19 cellular contexts compared by ENCODE assay signal in the genomic region with DNA sequence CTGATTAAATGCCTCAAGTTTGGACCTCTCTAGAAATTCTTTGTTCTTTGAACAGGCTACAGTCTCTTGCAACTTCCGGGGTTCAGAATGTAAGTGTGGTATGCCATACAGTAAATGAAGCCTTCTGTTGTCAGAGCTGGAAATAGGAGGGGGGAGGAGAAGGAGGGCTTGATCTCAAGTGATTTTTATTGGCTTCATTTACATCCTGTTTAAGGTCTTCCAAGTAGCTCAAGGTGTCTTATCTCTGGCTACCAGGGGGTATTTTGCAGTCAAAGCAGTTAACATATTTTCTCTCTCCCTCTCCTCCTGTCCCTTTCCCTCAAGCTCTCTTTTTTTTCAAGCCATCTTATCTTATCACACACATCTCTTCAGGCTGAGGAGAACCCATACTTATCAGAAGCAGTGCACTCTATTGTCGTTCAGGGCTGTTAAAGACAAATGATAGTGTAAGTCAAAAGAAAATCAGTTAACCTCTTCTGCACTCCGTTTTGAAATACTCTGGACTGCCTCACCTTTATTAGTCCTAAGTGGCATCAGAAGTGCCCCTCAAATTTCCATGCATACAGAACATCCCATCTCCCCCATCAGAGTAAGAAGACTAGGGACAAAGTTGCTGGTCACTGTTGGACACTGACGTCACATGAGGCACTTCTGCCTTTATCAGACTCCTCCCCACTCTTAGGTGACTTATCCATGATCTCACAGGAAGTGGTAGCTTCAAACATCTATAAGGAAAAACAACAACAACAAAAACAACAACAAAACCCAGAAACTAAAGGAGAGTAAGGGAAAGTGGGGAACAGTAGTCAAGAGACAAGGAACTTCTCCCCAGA.
DNase-seq lines count a peak whose midpoint lies in the region; ATAC-seq and TF ChIP-seq lines count a peak whose summit lies in the region.
"Had no signal": no experiment of that assay in that cellular context is flagged by ENCODE, and none has a peak within 500 bp of the region (broad histone marks: within the 10 kb centered on the region; RNA-seq: fewer than 3 reads in every experiment).

No MANE protein-coding gene starts in this region.

- peak; percentile 68 for ATAC-seq in naive thymus-derived CD4-positive, alpha-beta T cell
- ATAC-seq: A549; CD8-positive, alpha-beta T cell; Panc1; WTC11 had no signal

- POLR2A ChIA-PET in naive thymus-derived CD4-positive, alpha-beta T cell (lab: Charles Lee), result no interaction called here
- POLR2A ChIA-PET in GM10248 (lab: Yijun Ruan, JAX), result no interaction called here

- 46% methylated on average over 4 of the region's 4 CpGs for WGBS in mammary epithelial cell (ENCODE audit: low coverage, missing lambda C conversion rate)

- in situ Hi-C loops in mammary epithelial cell (cut with MboI; ENCODE audit: low sequenced_read_pairs in 2 of 2), result no loop called here

- no TSS peak for BruUV-seq in mammary epithelial cell (replicated peaks; lab: Mats Ljungman, UMichigan)

- H3K9me3 ChIP-seq in breast epithelium (no peaks in the 10 kb centered on the region), mammary epithelial cell (replicated peaks; ENCODE audit: insufficient read depth, low read length) (no peaks in the 10 kb centered on the region)
- no peaks in the 10 kb centered on the region for H3K9me3 ChIP-seq in naive thymus-derived CD4-positive, alpha-beta T cell (ENCODE audit: control insufficient read depth in 2 of 3, low read length in 3 of 3)
- H3K9me3 ChIP-seq: A549, HAP-1 had no signal

- H3K4me3 ChIP-seq in breast epithelium (no peak overlapping the region), mammary epithelial cell (replicated peaks in 1 of 3; ENCODE audit: insufficient read depth in 1 of 3, low read depth in 2 of 3, low read length in 3 of 3) (no peak overlapping the region), choroid plexus epithelial cell (ENCODE audit: low read depth, low read length) (no peak overlapping the region)
- H3K4me3 ChIP-seq in naive thymus-derived CD4-positive, alpha-beta T cell (ENCODE audit: low read length), result no peak overlapping the region
- H3K4me3 ChIP-seq: A549, HAP-1, neural progenitor cell had no signal

- H4K20me1 ChIP-seq in mammary epithelial cell (ENCODE audit: insufficient read depth, low read length), result no peaks in the 10 kb centered on the region

- peak overlapping the region; percentile 3 to 63 for H3K27ac ChIP-seq in breast epithelium
- no peak overlapping the region for H3K27ac ChIP-seq in mammary epithelial cell (ENCODE audit: insufficient read depth, low read depth, low read length)
- no peak overlapping the region for H3K27ac ChIP-seq in naive thymus-derived CD4-positive, alpha-beta T cell (ENCODE audit: low read depth, low read length)
- H3K27ac ChIP-seq: A549 had no signal

- H3K36me3 ChIP-seq in breast epithelium (no peaks in the 10 kb centered on the region), mammary epithelial cell (ENCODE audit: insufficient read depth, low read length) (no peaks in the 10 kb centered on the region)
- no peaks in the 10 kb centered on the region for H3K36me3 ChIP-seq in naive thymus-derived CD4-positive, alpha-beta T cell (ENCODE audit: control insufficient read depth in 2 of 3, insufficient read depth in 3 of 3, low read length in 3 of 3)
- H3K36me3 ChIP-seq: HAP-1, neural progenitor cell had no signal

- H3K4me1 Mint-ChIP-seq in naive thymus-derived CD4-positive, alpha-beta T cell, result peaks cover 0 to 2% (median 0%) of the 10 kb centered on the region in 7 donors

- H3K4me3 Mint-ChIP-seq in naive thymus-derived CD4-positive, alpha-beta T cell, result no peak overlapping the region
- H3K4me3 Mint-ChIP-seq: CD8-positive, alpha-beta T cell; neural progenitor cell; stimulated activated naive CD8-positive, alpha-beta T cell treated with anti-CD3 and anti-CD28 coated beads, Interleukin-15, Interleukin-2, amounts not matched to agents 100 ng/mL and 50 ng/mL, for 24 hours; WTC11 had no signal

- H3K9ac ChIP-seq in mammary epithelial cell (ENCODE audit: insufficient read depth, low read length), result no peak overlapping the region
- H3K9ac ChIP-seq: neural progenitor cell had no signal

- H3K79me2 ChIP-seq in mammary epithelial cell (ENCODE audit: insufficient read depth, low read length), result no peaks in the 10 kb centered on the region

- no peak overlapping the region for H3K27ac Mint-ChIP-seq in naive thymus-derived CD4-positive, alpha-beta T cell
- H3K27ac Mint-ChIP-seq: CD8-positive, alpha-beta T cell; neural progenitor cell; stimulated activated naive CD8-positive, alpha-beta T cell treated with anti-CD3 and anti-CD28 coated beads, Interleukin-15, Interleukin-2, amounts not matched to agents 100 ng/mL and 50 ng/mL, for 24 hours; WTC11 had no signal

- TF ChIP-seq POLR2A in breast epithelium (IDR thresholded peaks at IDR 0.05), result no peak

- H3K9me3 Mint-ChIP-seq in naive thymus-derived CD4-positive, alpha-beta T cell, result peaks cover 0 to 3% (median 0%) of the 10 kb centered on the region in 11 donors
- H3K9me3 Mint-ChIP-seq: CD8-positive, alpha-beta T cell; neural progenitor cell; stimulated activated naive CD8-positive, alpha-beta T cell treated with anti-CD3 and anti-CD28 coated beads, Interleukin-15, Interleukin-2, amounts not matched to agents 100 ng/mL and 50 ng/mL, for 24 hours; WTC11 had no signal

- no peaks in the 10 kb centered on the region for H3K36me3 Mint-ChIP-seq in naive thymus-derived CD4-positive, alpha-beta T cell
- H3K36me3 Mint-ChIP-seq: CD8-positive, alpha-beta T cell; WTC11 had no signal

- no peak for DNase-seq in breast epithelium (ENCODE audit: low spot score in 2 of 2)
- DNase-seq in mammary epithelial cell, result no peak
- peak; percentile 55 for DNase-seq in NCI-H2227 (lab: John Stamatoyannopoulos, UW; ENCODE audit: unreplicated experiment)
- peak; percentile 59 for DNase-seq in choroid plexus epithelial cell (ENCODE audit: low read depth)
- peak in 5 of 9 donors; percentile 5 to 40 (median 19) for DNase-seq in naive thymus-derived CD4-positive, alpha-beta T cell
- DNase-seq in GM10248 (ENCODE audit: extremely low spot score), result no peak
- DNase-seq in NCI-H2171 treated with DMSO at 0.1 percent for 48 hours (lab: John Stamatoyannopoulos, UW), result no peak
- no peak for DNase-seq in NCI-H1436 (lab: John Stamatoyannopoulos, UW)
- DNase-seq: activated CD8-positive, alpha-beta memory T cell treated with anti-CD3 and anti-CD28 coated beads for 24 hours; CD8-positive, alpha-beta T cell; MM.1S; NCI-H2029; NCI-H526 had no signal

- H3K27me3 ChIP-seq in breast epithelium, result no peaks in the 10 kb centered on the region
- peaks cover 7% of the 10 kb centered on the region for H3K27me3 ChIP-seq in mammary epithelial cell (ENCODE audit: insufficient read depth, low read length)
- no peaks in the 10 kb centered on the region for H3K27me3 ChIP-seq in naive thymus-derived CD4-positive, alpha-beta T cell (ENCODE audit: control insufficient read depth in 2 of 2, insufficient read depth in 2 of 2, low read length in 2 of 2)
- H3K27me3 ChIP-seq: neural progenitor cell had no signal

- peaks cover 0 to 10% (median 0%) of the 10 kb centered on the region in 5 donors for H3K27me3 Mint-ChIP-seq in naive thymus-derived CD4-positive, alpha-beta T cell
- H3K27me3 Mint-ChIP-seq: stimulated activated naive CD8-positive, alpha-beta T cell treated with anti-CD3 and anti-CD28 coated beads, Interleukin-15, Interleukin-2, amounts not matched to agents 100 ng/mL and 50 ng/mL, for 24 hours had no signal

- intact Hi-C loops in breast epithelium (cut with DNase I; ENCODE audit: low total_unique reads) (no loop called here), mammary epithelial cell (cut with micrococcal nuclease) (loop anchor here (10.0 kb wide), 1 partner anchor 365 kb away; no protein-coding TSS in a partner anchor)
- intact Hi-C loops in naive thymus-derived CD4-positive, alpha-beta T cell (cut with micrococcal nuclease), result loop anchor here in 1 of 2 donors (10.0 kb wide), 1 partner anchor 65 kb away; no protein-coding TSS in a partner anchor

- dilution Hi-C loops in mammary epithelial cell (cut with HindIII; ENCODE audit: low sequenced_read_pairs), result no loop called here

- CTCF ChIA-PET in mammary epithelial cell (lab: Charles Lee; ENCODE audit: low non-redundant PET) (no interaction called here), GM10248 (lab: Yijun Ruan, JAX) (interaction anchor here (0.9 to 1.1 kb wide), 2 partner anchors 15 to 20 kb away, joined by 3 to 4 read pairs; no protein-coding TSS in a partner anchor)
- CTCF ChIA-PET in naive thymus-derived CD4-positive, alpha-beta T cell (lab: Charles Lee), result no interaction called here

- no peak overlapping the region for H3K4me2 ChIP-seq in mammary epithelial cell (ENCODE audit: insufficient read depth, low read depth, low read length)
- H3K4me2 ChIP-seq: A549, neural progenitor cell had no signal

- H3K4me1 ChIP-seq in breast epithelium (no peaks in the 10 kb centered on the region), mammary epithelial cell (ENCODE audit: insufficient read depth, low read length) (no peaks in the 10 kb centered on the region)
- H3K4me1 ChIP-seq in naive thymus-derived CD4-positive, alpha-beta T cell (ENCODE audit: control insufficient read depth in 2 of 2, insufficient read depth in 2 of 2, low read length in 2 of 2), result peaks cover 0 to 4% of the 10 kb centered on the region in 2 donors
- H3K4me1 ChIP-seq: A549, HAP-1 had no signal

- TF ChIP-seq CTCF in breast epithelium (IDR thresholded peaks at IDR 0.05) (no peak), mammary epithelial cell (conservative IDR thresholded peaks at IDR 0.05 in 1 of 2, IDR thresholded peaks at IDR 0.05 in 1 of 2; ENCODE audit: extremely low read depth in 1 of 2, insufficient read depth in 1 of 2, low read depth in 1 of 2, low read length in 2 of 2) (no peak), choroid plexus epithelial cell (conservative IDR thresholded peaks at IDR 0.05; ENCODE audit: low read depth, low read length) (no peak), GM10248 (IDR thresholded peaks at IDR 0.05; ENCODE audit: control extremely low read depth, extremely low read depth, low read depth, missing control alignments) (no peak)

- H2AFZ ChIP-seq in mammary epithelial cell (ENCODE audit: low read depth, low read length), result no peak overlapping the region
- H2AFZ ChIP-seq: neural progenitor cell had no signal

Comparison
In these comparisons a context has a peak if more than half of its experiments do, and no peak if none do; other contexts are left out.
1. H3K27ac ChIP-seq: peak in breast epithelium (2 of 2); none in mammary epithelial cell (single experiment) and naive thymus-derived CD4-positive, alpha-beta T cell (single experiment).
2. DNase-seq: peak in NCI-H2227 (single experiment), choroid plexus epithelial cell (single experiment) and naive thymus-derived CD4-positive, alpha-beta T cell (5 of 9); none in breast epithelium (0 of 2), mammary epithelial cell (single experiment), GM10248 (single experiment), NCI-H2171 treated with DMSO at 0.1 percent for 48 hours (single experiment) and NCI-H1436 (single experiment).